Comparison of ENCODE assay signal across 27 cellular contexts in genomic region chr11:74472030-74472429, GRCh38. TPM values are rescaled to one million over a fixed set of nuclear protein-coding genes. Genes with fewer than 3 reads are reported as not detected.
DNase-seq lines count a peak whose midpoint lies in the region; ATAC-seq and TF ChIP-seq lines count a peak whose summit lies in the region.
"Had no signal": no experiment of that assay in that cellular context is flagged by ENCODE, and none has a peak within 500 bp of the region (broad histone marks: within the 10 kb centered on the region; RNA-seq: fewer than 3 reads in every experiment).

No MANE protein-coding gene starts in this region.

- ATAC-seq in activated CD8-positive, alpha-beta memory T cell treated with anti-CD3 and anti-CD28 coated beads, Interleukin-2, amount 10 ng/mL, durations not matched to agents 7 days and 5 days = peak; percentile 9
- ATAC-seq in stimulated activated effector memory CD8-positive, alpha-beta T cell treated with anti-CD3 and anti-CD28 coated beads, Interleukin-12 subunit alpha, Interleukin-12 subunit beta, amount 100 ng/mL, for 72 hours = peak; percentile 54
- ATAC-seq: Panc1 had no signal

- H3K27me3 Mint-ChIP-seq in activated CD8-positive, alpha-beta memory T cell treated with anti-CD3 and anti-CD28 coated beads, Interleukin-2, amount 10 ng/mL, durations not matched to agents 7 days and 5 days = peaks cover 24% of the 10 kb centered on the region

- DNase-seq in activated CD8-positive, alpha-beta memory T cell treated with anti-CD3 and anti-CD28 coated beads, Interleukin-2, amount 10 ng/mL, durations not matched to agents 7 days and 5 days = no peak
- no peak for DNase-seq in activated CD8-positive, alpha-beta memory T cell treated with anti-CD3 and anti-CD28 coated beads, Interleukin-2, amount 50 U/mL, for 48 hours
- DNase-seq in NB4 (ENCODE audit: low read depth) = peak; percentile 35
- DNase-seq in ecto neural progenitor cell (ENCODE audit: low spot score) = peak; percentile 27
- no peak for DNase-seq in stimulated activated effector memory CD8-positive, alpha-beta T cell treated with anti-CD3 and anti-CD28 coated beads, Interleukin-12 subunit alpha, Interleukin-12 subunit beta, amount 100 ng/mL, for 72 hours (ENCODE audit: low spot score in 2 of 2)
- no peak for DNase-seq in HuH-7.5 (ENCODE audit: low spot score)
- DNase-seq in NCI-H526 (lab: John Stamatoyannopoulos, UW) = no peak
- DNase-seq: CD4-positive, alpha-beta T cell; DMS53; GM23248; H7; KG1; MM.1S; NCI-H1048; NCI-H1417 treated with DMSO at 0.1 percent for 48 hours; NCI-H1694 treated with DMSO at 0.1 percent for 48 hours; NCI-H2081; NCI-H2227 treated with DMSO at 0.1 percent for 48 hours; NCI-H69; SHP77 had no signal

- H3K36me3 Mint-ChIP-seq in activated CD8-positive, alpha-beta memory T cell treated with anti-CD3 and anti-CD28 coated beads, Interleukin-2, amount 10 ng/mL, durations not matched to agents 7 days and 5 days = no peaks in the 10 kb centered on the region
- H3K36me3 Mint-ChIP-seq in stimulated activated effector memory CD8-positive, alpha-beta T cell treated with anti-CD3 and anti-CD28 coated beads, Interleukin-12 subunit alpha, Interleukin-12 subunit beta, amount 100 ng/mL, for 72 hours = no peaks in the 10 kb centered on the region

- no peak for TF ChIP-seq POLR2A in NB4 (IDR thresholded peaks at IDR 0.05; ENCODE audit: extremely low read depth, insufficient read length)

- H3K4me3 Mint-ChIP-seq in activated CD8-positive, alpha-beta memory T cell treated with anti-CD3 and anti-CD28 coated beads, Interleukin-2, amount 10 ng/mL, durations not matched to agents 7 days and 5 days = no peak overlapping the region
- no peak overlapping the region for H3K4me3 Mint-ChIP-seq in stimulated activated effector memory CD8-positive, alpha-beta T cell treated with anti-CD3 and anti-CD28 coated beads, Interleukin-12 subunit alpha, Interleukin-12 subunit beta, amount 100 ng/mL, for 72 hours
- H3K4me3 Mint-ChIP-seq: CD4-positive, alpha-beta T cell had no signal

- H3K4me1 Mint-ChIP-seq in activated CD8-positive, alpha-beta memory T cell treated with anti-CD3 and anti-CD28 coated beads, Interleukin-2, amount 10 ng/mL, durations not matched to agents 7 days and 5 days = peaks cover 16% of the 10 kb centered on the region
- H3K4me1 Mint-ChIP-seq in stimulated activated effector memory CD8-positive, alpha-beta T cell treated with anti-CD3 and anti-CD28 coated beads, Interleukin-12 subunit alpha, Interleukin-12 subunit beta, amount 100 ng/mL, for 72 hours = peaks cover 13% of the 10 kb centered on the region

- TF ChIP-seq CTCF in NB4 (IDR thresholded peaks at IDR 0.05; ENCODE audit: low read depth, low read length) = no peak

- no peak overlapping the region for H3K4me3 ChIP-seq in NB4 (ENCODE audit: low read depth, low read length)
- H3K4me3 ChIP-seq: BLaER1, GM23248 had no signal

- no peaks in the 10 kb centered on the region for H3K9me3 Mint-ChIP-seq in activated CD8-positive, alpha-beta memory T cell treated with anti-CD3 and anti-CD28 coated beads, Interleukin-2, amount 10 ng/mL, durations not matched to agents 7 days and 5 days (ENCODE audit: low read depth)
- H3K9me3 Mint-ChIP-seq in stimulated activated effector memory CD8-positive, alpha-beta T cell treated with anti-CD3 and anti-CD28 coated beads, Interleukin-12 subunit alpha, Interleukin-12 subunit beta, amount 100 ng/mL, for 72 hours = no peaks in the 10 kb centered on the region
- H3K9me3 Mint-ChIP-seq: CD4-positive, alpha-beta T cell had no signal

- CTCF ChIA-PET in activated CD8-positive, alpha-beta memory T cell treated with anti-CD3 and anti-CD28 coated beads, Interleukin-2, amount 10 ng/mL, durations not matched to agents 7 days and 5 days (lab: Charles Lee) = no interaction called here

- no peak overlapping the region for H3K27ac Mint-ChIP-seq in activated CD8-positive, alpha-beta memory T cell treated with anti-CD3 and anti-CD28 coated beads, Interleukin-2, amount 10 ng/mL, durations not matched to agents 7 days and 5 days
- no peak overlapping the region for H3K27ac Mint-ChIP-seq in stimulated activated effector memory CD8-positive, alpha-beta T cell treated with anti-CD3 and anti-CD28 coated beads, Interleukin-12 subunit alpha, Interleukin-12 subunit beta, amount 100 ng/mL, for 72 hours
- H3K27ac Mint-ChIP-seq: CD4-positive, alpha-beta T cell had no signal

RNA-seq across cellular contexts. Expression of gene KCNE3, which starts 4.7 kb away (rescaled TPM):
- under 1 TPM in 1 of 2 experiments, not detected in 1; 0.16 TPM for total RNA-seq in activated CD8-positive, alpha-beta memory T cell treated with anti-CD3 and anti-CD28 coated beads, Interleukin-2, amount 10 ng/mL, durations not matched to agents 7 days and 5 days
- total RNA-seq: A172, G401, NCI-H460, OCI-LY7, SK-MEL-5 had no signal

RNA-seq across cellular contexts. Expression of gene LIPT2, which starts 21.5 kb away (rescaled TPM):
- total RNA-seq in activated CD8-positive, alpha-beta memory T cell treated with anti-CD3 and anti-CD28 coated beads, Interleukin-2, amount 10 ng/mL, durations not matched to agents 7 days and 5 days = 1 to 10 TPM in 1 of 2 experiments, under 1 TPM in 1; 0.82 to 2.5 TPM

Comparison
In these comparisons a context has a peak if more than half of its experiments do, and no peak if none do; other contexts are left out.
1. DNase-seq: peak in NB4 (single experiment) and ecto neural progenitor cell (single experiment); none in activated CD8-positive, alpha-beta memory T cell treated with anti-CD3 and anti-CD28 coated beads, Interleukin-2, amount 10 ng/mL, durations not matched to agents 7 days and 5 days (single experiment), activated CD8-positive, alpha-beta memory T cell treated with anti-CD3 and anti-CD28 coated beads, Interleukin-2, amount 50 U/mL, for 48 hours (single experiment), stimulated activated effector memory CD8-positive, alpha-beta T cell treated with anti-CD3 and anti-CD28 coated beads, Interleukin-12 subunit alpha, Interleukin-12 subunit beta, amount 100 ng/mL, for 72 hours (0 of 2), HuH-7.5 (single experiment) and NCI-H526 (0 of 2).